ENCODE assay signal across 34 cellular contexts in the genomic region with DNA sequence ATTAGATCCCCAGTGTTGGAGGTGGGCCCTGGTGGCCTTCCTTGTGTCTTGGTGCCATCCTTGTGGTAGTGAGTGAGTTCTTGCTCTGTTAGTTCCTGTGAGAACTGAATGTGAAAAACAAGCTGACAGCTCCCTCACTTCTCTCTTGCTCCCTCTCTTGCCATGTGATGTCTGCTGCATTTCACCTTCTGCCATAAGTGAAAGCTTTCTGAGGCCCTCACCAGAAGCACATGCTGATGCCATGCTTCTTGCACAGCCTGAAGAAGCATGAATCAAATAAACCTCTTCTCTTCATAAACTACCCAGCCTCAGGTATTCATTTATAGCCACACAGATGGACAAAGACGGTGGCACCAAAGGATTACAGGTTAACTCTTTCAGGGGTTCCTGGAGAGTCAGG.
"Had no signal": no experiment of that assay in that cellular context is flagged by ENCODE, and none has a peak within 500 bp of the region (broad histone marks: within the 10 kb centered on the region; RNA-seq: fewer than 3 reads in every experiment).

No MANE protein-coding gene starts in this region.

- H3K36me3 ChIP-seq: adrenal gland, cardiac muscle cell, colonic mucosa, esophagus squamous epithelium, gastroesophageal sphincter, heart right ventricle had no signal

- H3K4me2 ChIP-seq: hepatocyte had no signal

- H3K27ac ChIP-seq: adrenal gland, body of pancreas, cardiac muscle cell, colonic mucosa, epithelial cell of prostate, esophagus squamous epithelium, gastroesophageal sphincter, heart right ventricle, hepatocyte had no signal

- H3K27me3 ChIP-seq: adrenal gland, body of pancreas, cardiac muscle cell, colonic mucosa, gastroesophageal sphincter, hepatocyte had no signal

- H3K27ac Mint-ChIP-seq: activated CD4-positive, alpha-beta memory T cell treated with anti-CD3 and anti-CD28 coated beads for 36 hours; activated CD4-positive, alpha-beta T cell treated with anti-CD3 and anti-CD28 coated beads for 36 hours; activated CD4-positive, alpha-beta T cell treated with anti-CD3 and anti-CD28 coated beads, Interleukin-2, amount 10 ng/mL, durations not matched to agents 24 days and 14 days; activated CD8-positive, alpha-beta memory T cell treated with anti-CD3 and anti-CD28 coated beads, Interleukin-2, amount 10 ng/mL, durations not matched to agents 7 days and 5 days; activated CD8-positive, alpha-beta T cell treated with anti-CD3 and anti-CD28 coated beads, Interleukin-2, amount 10 ng/mL, durations not matched to agents 7 days and 5 days; activated naive CD4-positive, alpha-beta T cell treated with anti-CD3 and anti-CD28 coated beads for 36 hours; activated naive CD4-positive, alpha-beta T cell treated with anti-CD3 and anti-CD28 coated beads, Interleukin-2, amount 50 U/mL, for 24 hours; activated naive CD8-positive, alpha-beta T cell treated with anti-CD3 and anti-CD28 coated beads for 36 hours; activated naive CD8-positive, alpha-beta T cell treated with anti-CD3 and anti-CD28 coated beads, Interleukin-2, amount 50 U/mL, for 24 hours; activated T-helper 1 cell treated with anti-CD3 and anti-CD28 coated beads, Interleukin-12 subunit alpha, Interleukin-12 subunit beta, Interleukin-2, Interleukin-4 antibody, amounts not matched to agents 30 ng/mL and 10 ng/mL and 1 ng/mL, durations not matched to agents 14 hours and 24 hours and 36 hours; activated T-helper 2 cell treated with anti-CD3 and anti-CD28 coated beads, Interferon-gamma antibody, Interleukin-2, Interleukin-4, amounts not matched to agents 10 μg/mL and 5 μg/mL and 100 μg/mL, durations not matched to agents 14 hours and 24 hours and 36 hours had no signal

- H3K4me3 ChIP-seq: adrenal gland, body of pancreas, cardiac muscle cell, colonic mucosa, esophagus squamous epithelium, gastroesophageal sphincter, heart right ventricle, hepatocyte had no signal

- DNase-seq: activated CD4-positive, alpha-beta memory T cell treated with anti-CD3 and anti-CD28 coated beads for 36 hours; activated CD4-positive, alpha-beta T cell treated with anti-CD3 and anti-CD28 coated beads for 36 hours; activated CD4-positive, alpha-beta T cell treated with anti-CD3 and anti-CD28 coated beads, Interleukin-2, amount 10 ng/mL, durations not matched to agents 24 days and 14 days; activated CD4-positive, CD25-positive, alpha-beta regulatory T cell; activated CD4-positive, CD25-positive, alpha-beta regulatory T cell treated with anti-CD3 and anti-CD28 coated beads, Interleukin-2, amount 50 U/mL, for 72 hours; activated CD8-positive, alpha-beta memory T cell treated with anti-CD3 and anti-CD28 coated beads, Interleukin-2, amount 10 ng/mL, durations not matched to agents 7 days and 5 days; activated CD8-positive, alpha-beta memory T cell treated with anti-CD3 and anti-CD28 coated beads, Interleukin-2, amount 50 U/mL, for 4 hours; activated CD8-positive, alpha-beta T cell treated with anti-CD3 and anti-CD28 coated beads, Interleukin-2, amount 10 ng/mL, durations not matched to agents 7 days and 5 days; activated effector memory CD4-positive, alpha-beta T cell treated with anti-CD3 and anti-CD28 coated beads, Interleukin-2, amount 50 U/mL, for 16 hours; activated naive CD4-positive, alpha-beta T cell treated with anti-CD3 and anti-CD28 coated beads for 36 hours; activated naive CD8-positive, alpha-beta T cell treated with anti-CD3 and anti-CD28 coated beads for 36 hours; activated naive CD8-positive, alpha-beta T cell treated with anti-CD3 and anti-CD28 coated beads, Interleukin-2, amount 50 U/mL, for 24 hours; activated T-cell treated with anti-CD3 and anti-CD28 coated beads, Interleukin-2, amount 50 U/mL, for 1 hour; activated T-cell treated with anti-CD3 and anti-CD28 coated beads, Interleukin-2, amount 50 U/mL, for 48 hours; adrenal gland; amygdala; aorta; body of pancreas; central memory CD4-positive, alpha-beta T cell; cerebellar nuclear complex; colonic mucosa; effector CD8-positive, alpha-beta T cell; esophagus squamous epithelium; foreskin melanocyte; heart right ventricle; T-helper 2 cell had no signal

- H2AFZ ChIP-seq: hepatocyte had no signal

- H3K9me3 Mint-ChIP-seq: activated CD4-positive, alpha-beta memory T cell treated with anti-CD3 and anti-CD28 coated beads for 36 hours; activated CD4-positive, alpha-beta T cell treated with anti-CD3 and anti-CD28 coated beads, Interleukin-2, amount 10 ng/mL, durations not matched to agents 24 days and 14 days; activated naive CD4-positive, alpha-beta T cell treated with anti-CD3 and anti-CD28 coated beads for 36 hours; activated naive CD4-positive, alpha-beta T cell treated with anti-CD3 and anti-CD28 coated beads, Interleukin-2, amount 50 U/mL, for 24 hours; activated naive CD8-positive, alpha-beta T cell treated with anti-CD3 and anti-CD28 coated beads for 36 hours; activated naive CD8-positive, alpha-beta T cell treated with anti-CD3 and anti-CD28 coated beads, Interleukin-2, amount 50 U/mL, for 24 hours; activated T-helper 1 cell treated with anti-CD3 and anti-CD28 coated beads, Interleukin-12 subunit alpha, Interleukin-12 subunit beta, Interleukin-2, Interleukin-4 antibody, amounts not matched to agents 30 ng/mL and 10 ng/mL and 1 ng/mL, durations not matched to agents 14 hours and 24 hours and 36 hours; activated T-helper 2 cell treated with anti-CD3 and anti-CD28 coated beads, Interferon-gamma antibody, Interleukin-2, Interleukin-4, amounts not matched to agents 10 μg/mL and 5 μg/mL and 100 μg/mL, durations not matched to agents 14 hours and 24 hours and 36 hours had no signal

- ATAC-seq: activated CD4-positive, alpha-beta T cell treated with anti-CD3 and anti-CD28 coated beads for 36 hours; activated CD8-positive, alpha-beta memory T cell treated with anti-CD3 and anti-CD28 coated beads, Interleukin-2, amount 10 ng/mL, durations not matched to agents 7 days and 5 days; activated CD8-positive, alpha-beta T cell treated with anti-CD3 and anti-CD28 coated beads, Interleukin-2, amount 10 ng/mL, durations not matched to agents 7 days and 5 days; activated naive CD8-positive, alpha-beta T cell treated with anti-CD3 and anti-CD28 coated beads, Interleukin-2, amount 50 U/mL, for 24 hours; body of pancreas; gastroesophageal sphincter; heart right ventricle had no signal

- H3K4me1 ChIP-seq: adrenal gland, colonic mucosa, esophagus squamous epithelium, gastroesophageal sphincter, heart right ventricle had no signal

- H3K36me3 Mint-ChIP-seq: activated CD4-positive, alpha-beta memory T cell treated with anti-CD3 and anti-CD28 coated beads for 36 hours; activated CD8-positive, alpha-beta memory T cell treated with anti-CD3 and anti-CD28 coated beads, Interleukin-2, amount 10 ng/mL, durations not matched to agents 7 days and 5 days; activated naive CD4-positive, alpha-beta T cell treated with anti-CD3 and anti-CD28 coated beads, Interleukin-2, amount 50 U/mL, for 24 hours; activated naive CD8-positive, alpha-beta T cell treated with anti-CD3 and anti-CD28 coated beads for 36 hours had no signal

- H3K4me1 Mint-ChIP-seq: activated CD4-positive, alpha-beta T cell treated with anti-CD3 and anti-CD28 coated beads for 36 hours; activated CD4-positive, alpha-beta T cell treated with anti-CD3 and anti-CD28 coated beads, Interleukin-2, amount 10 ng/mL, durations not matched to agents 24 days and 14 days; activated CD8-positive, alpha-beta memory T cell treated with anti-CD3 and anti-CD28 coated beads, Interleukin-2, amount 10 ng/mL, durations not matched to agents 7 days and 5 days; activated naive CD4-positive, alpha-beta T cell treated with anti-CD3 and anti-CD28 coated beads, Interleukin-2, amount 50 U/mL, for 24 hours; activated naive CD8-positive, alpha-beta T cell treated with anti-CD3 and anti-CD28 coated beads for 36 hours; activated naive CD8-positive, alpha-beta T cell treated with anti-CD3 and anti-CD28 coated beads, Interleukin-2, amount 50 U/mL, for 24 hours had no signal

- H3K9me3 ChIP-seq: adrenal gland, body of pancreas, colonic mucosa, esophagus squamous epithelium, gastroesophageal sphincter, heart right ventricle had no signal

- H3K4me3 Mint-ChIP-seq: activated CD4-positive, alpha-beta memory T cell treated with anti-CD3 and anti-CD28 coated beads for 36 hours; activated CD4-positive, alpha-beta T cell treated with anti-CD3 and anti-CD28 coated beads for 36 hours; activated CD4-positive, alpha-beta T cell treated with anti-CD3 and anti-CD28 coated beads, Interleukin-2, amount 10 ng/mL, durations not matched to agents 24 days and 14 days; activated CD8-positive, alpha-beta memory T cell treated with anti-CD3 and anti-CD28 coated beads, Interleukin-2, amount 10 ng/mL, durations not matched to agents 7 days and 5 days; activated CD8-positive, alpha-beta T cell treated with anti-CD3 and anti-CD28 coated beads, Interleukin-2, amount 10 ng/mL, durations not matched to agents 7 days and 5 days; activated naive CD4-positive, alpha-beta T cell treated with anti-CD3 and anti-CD28 coated beads for 36 hours; activated naive CD4-positive, alpha-beta T cell treated with anti-CD3 and anti-CD28 coated beads, Interleukin-2, amount 50 U/mL, for 24 hours; activated naive CD8-positive, alpha-beta T cell treated with anti-CD3 and anti-CD28 coated beads for 36 hours; activated naive CD8-positive, alpha-beta T cell treated with anti-CD3 and anti-CD28 coated beads, Interleukin-2, amount 50 U/mL, for 24 hours; activated T-helper 1 cell treated with anti-CD3 and anti-CD28 coated beads, Interleukin-12 subunit alpha, Interleukin-12 subunit beta, Interleukin-2, Interleukin-4 antibody, amounts not matched to agents 30 ng/mL and 10 ng/mL and 1 ng/mL, durations not matched to agents 14 hours and 24 hours and 36 hours had no signal

- FAIRE-seq: endothelial cell of umbilical vein had no signal
